Comparison of ENCODE assay signal across 18 cellular contexts in genomic region chr7:149863500-149863899, GRCh38.
"Had no signal": no experiment of that assay in that cellular context is flagged by ENCODE, and none has a peak within 500 bp of the region (broad histone marks: within the 10 kb centered on the region; RNA-seq: fewer than 3 reads in every experiment).

No MANE protein-coding gene starts in this region.

- H3K9me3 Mint-ChIP-seq: activated T-cell treated with anti-CD3 and anti-CD28 coated beads, Interleukin-2, amount 50 U/mL, for 4 hours; endodermal cell; immature natural killer cell; natural killer cell treated with Interleukin-12 subunit alpha and Interleukin-12 subunit beta and Interleukin-15 and Interleukin-18, amount 100 ng/mL, for 72 hours had no signal

- H3K36me3 Mint-ChIP-seq: natural killer cell treated with Interleukin-12 subunit alpha and Interleukin-12 subunit beta and Interleukin-15 and Interleukin-18, amount 100 ng/mL, for 72 hours had no signal

- H3K9me3 ChIP-seq: adrenal gland, heart left ventricle, right atrium auricular region, tibial nerve, uterus had no signal

- H3K27ac Mint-ChIP-seq: endodermal cell, progenitor cell of endocrine pancreas had no signal

- H3K36me3 ChIP-seq: uterus had no signal

- H3K4me1 ChIP-seq: adrenal gland, right atrium auricular region, tibial nerve, uterus had no signal

- H3K27me3 Mint-ChIP-seq: activated CD4-positive, alpha-beta T cell treated with anti-CD3 and anti-CD28 coated beads for 36 hours; natural killer cell treated with Interleukin-12 subunit alpha and Interleukin-12 subunit beta and Interleukin-15 and Interleukin-18, amount 100 ng/mL, for 72 hours; progenitor cell of endocrine pancreas had no signal

- ATAC-seq: activated CD4-positive, alpha-beta T cell treated with anti-CD3 and anti-CD28 coated beads for 36 hours; activated T-cell treated with anti-CD3 and anti-CD28 coated beads, Interleukin-2, amount 50 U/mL, for 4 hours; heart left ventricle; natural killer cell treated with Interleukin-12 subunit alpha and Interleukin-12 subunit beta and Interleukin-15 and Interleukin-18, amount 100 ng/mL, for 72 hours had no signal

- H3K4me3 ChIP-seq: adrenal gland, heart left ventricle, right atrium auricular region, skin epidermis, tibial nerve, uterus had no signal

- H3K27ac ChIP-seq: adrenal gland, right atrium auricular region, tibial nerve, uterus had no signal

- DNase-seq: activated CD4-positive, alpha-beta T cell treated with anti-CD3 and anti-CD28 coated beads for 36 hours; activated gamma-delta T cell; activated T-cell treated with anti-CD3 and anti-CD28 coated beads, Interleukin-2, amount 50 U/mL, for 4 hours; adrenal gland; heart left ventricle; immature natural killer cell; mesenchymal stem cell; occipital lobe; stimulated activated CD4-positive, alpha-beta T cell treated with anti-CD3 and anti-CD28 coated beads, Interleukin-15, amount 100 ng/mL, for 24 hours; stimulated activated CD4-positive, alpha-beta T cell treated with anti-CD3 and anti-CD28 coated beads, Interleukin-4, amount 100 ng/mL, for 1 hour; stimulated activated naive CD4-positive, alpha-beta T cell; uterus had no signal

- H3K4me3 Mint-ChIP-seq: activated CD4-positive, alpha-beta T cell treated with anti-CD3 and anti-CD28 coated beads for 36 hours; activated T-cell treated with anti-CD3 and anti-CD28 coated beads, Interleukin-2, amount 50 U/mL, for 4 hours; endodermal cell; immature natural killer cell; natural killer cell treated with Interleukin-12 subunit alpha and Interleukin-12 subunit beta and Interleukin-15 and Interleukin-18, amount 100 ng/mL, for 72 hours had no signal

- H3K4me1 Mint-ChIP-seq: endodermal cell had no signal
